ENCODE assay signal across 8 cellular contexts in genomic region chr13:74133657-74134201, GRCh38. TPM values are rescaled to one million over a fixed set of nuclear protein-coding genes. Genes with fewer than 3 reads are reported as not detected.
A peak's percentile ranks its signal among the peaks of the same experiment; 100 is the strongest.
DNase-seq lines count a peak whose midpoint lies in the region; ATAC-seq and TF ChIP-seq lines count a peak whose summit lies in the region.

No MANE protein-coding gene starts in this region.

- in situ Hi-C loops in Panc1 (cut with HindIII; ENCODE audit: low pct_unique_long_range_greater_than_20kb, low sequenced_read_pairs): no loop called here

- no peak for TF ChIP-seq CTCF in Panc1 (IDR thresholded peaks at IDR 0.05)
- TF ChIP-seq CTCF in fibroblast of pulmonary artery (IDR thresholded peaks at IDR 0.05; ENCODE audit: low read length, missing control alignments): no peak
- no peak for TF ChIP-seq CTCF in nephron (IDR thresholded peaks at IDR 0.05; ENCODE audit: unreplicated experiment in 3 of 3)

- peak; percentile 88 for DNase-seq in DMS 273 (lab: John Stamatoyannopoulos, UW; ENCODE audit: unreplicated experiment)
- no peak for DNase-seq in Panc1 (ENCODE audit: low read depth, low spot score)
- peak; percentile 76 for DNase-seq in activated T-helper 1 cell treated with anti-CD3 and anti-CD28 coated beads, Interleukin-12 subunit alpha, Interleukin-12 subunit beta, Interleukin-2, Interleukin-4 antibody, amounts not matched to agents 30 ng/mL and 10 ng/mL and 1 ng/mL, durations not matched to agents 14 hours and 24 hours and 36 hours (ENCODE audit: low spot score)
- peak; percentile 96 for DNase-seq in fibroblast of pulmonary artery (ENCODE audit: low read depth)
- DNase-seq in stimulated activated naive B cell treated with anti-CD40 and anti-IgM and Interleukin-4, amounts not matched to agents 10 μg/mL and 1 μg/mL and 100 μg/mL, for 72 hours: peak; percentile 89

- peaks cover 8% of the 10 kb centered on the region for H3K4me1 ChIP-seq in HUES6 (ENCODE audit: control insufficient read depth, insufficient read depth, low read length)
- H3K4me1 ChIP-seq in Panc1 (ENCODE audit: control insufficient read depth, insufficient read depth, low read length): peaks cover 11% of the 10 kb centered on the region

- peaks cover 49% of the 10 kb centered on the region for H3K4me1 Mint-ChIP-seq in activated T-helper 1 cell treated with anti-CD3 and anti-CD28 coated beads, Interleukin-12 subunit alpha, Interleukin-12 subunit beta, Interleukin-2, Interleukin-4 antibody, amounts not matched to agents 30 ng/mL and 10 ng/mL and 1 ng/mL, durations not matched to agents 14 hours and 24 hours and 36 hours (ENCODE audit: low read depth)
- H3K4me1 Mint-ChIP-seq in nephron: peaks cover 33% of the 10 kb centered on the region
- H3K4me1 Mint-ChIP-seq in stimulated activated naive B cell treated with anti-CD40 and anti-IgM and Interleukin-4, amounts not matched to agents 10 μg/mL and 1 μg/mL and 100 μg/mL, for 72 hours: peaks cover 10 to 22% of the 10 kb centered on the region in 2 donors

- no peak overlapping the region for H3K27ac ChIP-seq in HUES6 (ENCODE audit: low read depth, low read length)
- peak overlapping the region; percentile 17; the same call in 1 of the 2 replicates for H3K27ac ChIP-seq in Panc1 (ENCODE audit: low read length)

- H3K27me3 Mint-ChIP-seq in activated T-helper 1 cell treated with anti-CD3 and anti-CD28 coated beads, Interleukin-12 subunit alpha, Interleukin-12 subunit beta, Interleukin-2, Interleukin-4 antibody, amounts not matched to agents 30 ng/mL and 10 ng/mL and 1 ng/mL, durations not matched to agents 14 hours and 24 hours and 36 hours (ENCODE audit: insufficient read depth): peaks cover 3% of the 10 kb centered on the region
- no peaks in the 10 kb centered on the region for H3K27me3 Mint-ChIP-seq in nephron (ENCODE audit: low read depth)
- no peaks in the 10 kb centered on the region for H3K27me3 Mint-ChIP-seq in stimulated activated naive B cell treated with anti-CD40 and anti-IgM and Interleukin-4, amounts not matched to agents 10 μg/mL and 1 μg/mL and 100 μg/mL, for 72 hours

- POLR2A ChIA-PET in Panc1 (lab: Charles Lee): interaction anchor here (0.6 kb wide), 2 partner anchors 158 to 253 kb away, joined by 3 to 4 read pairs; no protein-coding TSS in a partner anchor

- H3K36me3 Mint-ChIP-seq in activated T-helper 1 cell treated with anti-CD3 and anti-CD28 coated beads, Interleukin-12 subunit alpha, Interleukin-12 subunit beta, Interleukin-2, Interleukin-4 antibody, amounts not matched to agents 30 ng/mL and 10 ng/mL and 1 ng/mL, durations not matched to agents 14 hours and 24 hours and 36 hours (ENCODE audit: low read depth): peaks cover 2% of the 10 kb centered on the region
- H3K36me3 Mint-ChIP-seq in nephron (ENCODE audit: low read depth): no peaks in the 10 kb centered on the region
- H3K36me3 Mint-ChIP-seq in stimulated activated naive B cell treated with anti-CD40 and anti-IgM and Interleukin-4, amounts not matched to agents 10 μg/mL and 1 μg/mL and 100 μg/mL, for 72 hours: peaks cover 0 to 6% of the 10 kb centered on the region in 2 donors

- H3K9me3 Mint-ChIP-seq in activated T-helper 1 cell treated with anti-CD3 and anti-CD28 coated beads, Interleukin-12 subunit alpha, Interleukin-12 subunit beta, Interleukin-2, Interleukin-4 antibody, amounts not matched to agents 30 ng/mL and 10 ng/mL and 1 ng/mL, durations not matched to agents 14 hours and 24 hours and 36 hours: no peaks in the 10 kb centered on the region
- no peaks in the 10 kb centered on the region for H3K9me3 Mint-ChIP-seq in nephron
- H3K9me3 Mint-ChIP-seq in stimulated activated naive B cell treated with anti-CD40 and anti-IgM and Interleukin-4, amounts not matched to agents 10 μg/mL and 1 μg/mL and 100 μg/mL, for 72 hours: no peaks in the 10 kb centered on the region

- H3K27me3 ChIP-seq in HUES6 (ENCODE audit: control insufficient read depth, insufficient read depth, low read length): peaks cover 15% of the 10 kb centered on the region; the same call in 1 of the 2 replicates
- no peaks in the 10 kb centered on the region for H3K27me3 ChIP-seq in Panc1 (ENCODE audit: control insufficient read depth, insufficient read depth, low read length)

- peak overlapping the region; percentile 95 for H3K4me3 Mint-ChIP-seq in activated T-helper 1 cell treated with anti-CD3 and anti-CD28 coated beads, Interleukin-12 subunit alpha, Interleukin-12 subunit beta, Interleukin-2, Interleukin-4 antibody, amounts not matched to agents 30 ng/mL and 10 ng/mL and 1 ng/mL, durations not matched to agents 14 hours and 24 hours and 36 hours
- peak overlapping the region; percentile 95 to 99 (median 98) for H3K4me3 Mint-ChIP-seq in nephron
- H3K4me3 Mint-ChIP-seq in stimulated activated naive B cell treated with anti-CD40 and anti-IgM and Interleukin-4, amounts not matched to agents 10 μg/mL and 1 μg/mL and 100 μg/mL, for 72 hours: peak overlapping the region in 1 of 2 donors; percentile 99

- intact Hi-C loops in Panc1 (cut with micrococcal nuclease; ENCODE audit: unreplicated experiment): loop anchor here (10.0 kb wide), 1 partner anchor 299 kb away; no protein-coding TSS in a partner anchor
- intact Hi-C loops in activated T-helper 1 cell treated with anti-CD3 and anti-CD28 coated beads, Interleukin-12 subunit alpha, Interleukin-12 subunit beta, Interleukin-2, Interleukin-4 antibody, amounts not matched to agents 30 ng/mL and 10 ng/mL and 1 ng/mL, durations not matched to agents 14 hours and 24 hours and 36 hours (cut with micrococcal nuclease): loop anchor here (1.0 to 10.0 kb wide), 15 partner anchors 43 to 1407 kb away; partner anchors contain the start of genes BORA, COMMD6, KLF5 and MZT1

- H3K36me3 ChIP-seq in HUES6 (ENCODE audit: control insufficient read depth, insufficient read depth, low read length) (no peaks in the 10 kb centered on the region), Panc1 (ENCODE audit: control insufficient read depth, insufficient read depth, low read length) (no peaks in the 10 kb centered on the region)

- H3K27ac Mint-ChIP-seq in activated T-helper 1 cell treated with anti-CD3 and anti-CD28 coated beads, Interleukin-12 subunit alpha, Interleukin-12 subunit beta, Interleukin-2, Interleukin-4 antibody, amounts not matched to agents 30 ng/mL and 10 ng/mL and 1 ng/mL, durations not matched to agents 14 hours and 24 hours and 36 hours: peak overlapping the region; percentile 99
- H3K27ac Mint-ChIP-seq in nephron: peak overlapping the region; percentile 98 to 100 (median 99)
- H3K27ac Mint-ChIP-seq in stimulated activated naive B cell treated with anti-CD40 and anti-IgM and Interleukin-4, amounts not matched to agents 10 μg/mL and 1 μg/mL and 100 μg/mL, for 72 hours: peak overlapping the region; percentile 99

- CTCF ChIA-PET in Panc1 (lab: Charles Lee): interaction anchor here (0.6 kb wide), 1 partner anchor 1086 kb away, joined by 9 read pairs; no protein-coding TSS in a partner anchor

- H3K9ac ChIP-seq in HUES6 (ENCODE audit: low read length): peak overlapping the region; percentile 75

- no TSS peak for BruUV-seq in Panc1 (replicated peaks; lab: Mats Ljungman, UMichigan)

- peak; percentile 46 for ATAC-seq in GM21447 (IDR thresholded peaks at IDR 0.05; ENCODE audit: unreplicated experiment)
- ATAC-seq in Panc1: peak; percentile 29
- peak; percentile 72 to 74 for ATAC-seq in stimulated activated naive B cell treated with anti-CD40 and anti-IgM and Interleukin-4, amounts not matched to agents 10 μg/mL and 1 μg/mL and 100 μg/mL, for 72 hours (replicated peaks)

- H3K9me3 ChIP-seq in HUES6 (ENCODE audit: control insufficient read depth, insufficient read depth, low read depth, low read length) (no peaks in the 10 kb centered on the region), Panc1 (ENCODE audit: control insufficient read depth, insufficient read depth, low read depth, low read length) (no peaks in the 10 kb centered on the region)

- H3K4me3 ChIP-seq in HUES6 (ENCODE audit: low read depth, low read length): peak overlapping the region; percentile 87
- H3K4me3 ChIP-seq in Panc1 (ENCODE audit: low read depth in 2 of 2, low read length in 2 of 2): peak overlapping the region; percentile 60 to 61
- peak overlapping the region; percentile 75 for H3K4me3 ChIP-seq in fibroblast of pulmonary artery (replicated peaks; ENCODE audit: low read depth, low read length)

RNA-seq across cellular contexts. Expression of gene KLF12, which starts 0.5 kb away (rescaled TPM):
- 4.2 TPM for total RNA-seq in Panc1 (2021; ENCODE audit: unreplicated experiment)
- polyA plus RNA-seq in Panc1 (2012; ENCODE audit: insufficient read length): 1.1 TPM
- 18.6 and 19.9 TPM in 2 replicates for total RNA-seq in activated T-helper 1 cell treated with anti-CD3 and anti-CD28 coated beads, Interleukin-12 subunit alpha, Interleukin-12 subunit beta, Interleukin-2, Interleukin-4 antibody, amounts not matched to agents 30 ng/mL and 10 ng/mL and 1 ng/mL, durations not matched to agents 14 hours and 24 hours and 36 hours
